8 cellular contexts compared by ENCODE assay signal in genomic region chr10:71812016-71812912, GRCh38. TPM values are rescaled to one million over a fixed set of nuclear protein-coding genes. Genes with fewer than 3 reads are reported as not detected.
A peak's percentile ranks its signal among the peaks of the same experiment; 100 is the strongest.
DNase-seq lines count a peak whose midpoint lies in the region; ATAC-seq and TF ChIP-seq lines count a peak whose summit lies in the region.

No MANE protein-coding gene starts in this region.

- peaks cover 8% of the 10 kb centered on the region; the same call in 1 of the 2 replicates for H3K36me3 ChIP-seq in Caco-2 (ENCODE audit: control insufficient read depth, insufficient read depth, low read length)

- H3K36me3 Mint-ChIP-seq in Caco-2 (ENCODE audit: insufficient read depth, unreplicated experiment) = peaks cover 75% of the 10 kb centered on the region
- peaks cover 5% of the 10 kb centered on the region for H3K36me3 Mint-ChIP-seq in activated CD4-positive, alpha-beta memory T cell treated with anti-CD3 and anti-CD28 coated beads, Interleukin-2, amount 10 ng/mL, durations not matched to agents 7 days and 5 days (ENCODE audit: low read depth)
- peaks cover 23% of the 10 kb centered on the region for H3K36me3 Mint-ChIP-seq in effector memory CD8-positive, alpha-beta T cell (ENCODE audit: insufficient read depth)

- peak; percentile 97 for ATAC-seq in effector memory CD8-positive, alpha-beta T cell (replicated peaks)
- no peak for ATAC-seq in HG03378 (IDR thresholded peaks at IDR 0.05; ENCODE audit: unreplicated experiment)

- POLR2A ChIA-PET in Caco-2 (lab: Charles Lee) = interaction anchor here (1.0 kb wide), 1 partner anchor 39 kb away, joined by 6 read pairs; the partner anchor contains the start of gene PSAP
- POLR2A ChIA-PET in activated CD4-positive, alpha-beta memory T cell treated with anti-CD3 and anti-CD28 coated beads, Interleukin-2, amount 10 ng/mL, durations not matched to agents 7 days and 5 days (lab: Charles Lee) = interaction anchor here (0.6 to 1.0 kb wide), 2 partner anchors 39 to 95 kb away, joined by 3 to 4 read pairs; partner anchors contain the start of gene VSIR

- H3K27ac Mint-ChIP-seq in Caco-2 (ENCODE audit: unreplicated experiment) = no peak overlapping the region
- no peak overlapping the region for H3K27ac Mint-ChIP-seq in activated CD4-positive, alpha-beta memory T cell treated with anti-CD3 and anti-CD28 coated beads, Interleukin-2, amount 10 ng/mL, durations not matched to agents 7 days and 5 days
- H3K27ac Mint-ChIP-seq in effector memory CD8-positive, alpha-beta T cell = no peak overlapping the region

- H3K4me1 Mint-ChIP-seq in Caco-2 (ENCODE audit: low read depth, unreplicated experiment) = peaks cover 7% of the 10 kb centered on the region
- H3K4me1 Mint-ChIP-seq in activated CD4-positive, alpha-beta memory T cell treated with anti-CD3 and anti-CD28 coated beads, Interleukin-2, amount 10 ng/mL, durations not matched to agents 7 days and 5 days = no peaks in the 10 kb centered on the region
- H3K4me1 Mint-ChIP-seq in effector memory CD8-positive, alpha-beta T cell (ENCODE audit: low read depth in 2 of 2) = no peaks in the 10 kb centered on the region

- intact Hi-C loops in Caco-2 (cut with micrococcal nuclease; ENCODE audit: unreplicated experiment) = loop anchor here (1.0 to 5.0 kb wide), 2 partner anchors 84 to 105 kb away; no protein-coding TSS in a partner anchor

- CTCF ChIA-PET in Caco-2 (lab: Charles Lee) = interaction anchor here (0.5 to 2.2 kb wide), 15 partner anchors 17 to 496 kb away, joined by 3 to 15 read pairs (median 3); partner anchors contain the start of gene PSAP
- CTCF ChIA-PET in activated CD4-positive, alpha-beta memory T cell treated with anti-CD3 and anti-CD28 coated beads, Interleukin-2, amount 10 ng/mL, durations not matched to agents 7 days and 5 days (lab: Charles Lee) = interaction anchor here (0.5 to 3.2 kb wide), 25 partner anchors 10 to 497 kb away, joined by 3 to 15 read pairs (median 4); partner anchors contain the start of gene VSIR

- no TSS peak for BruUV-seq in Caco-2 (replicated peaks; lab: Mats Ljungman, UMichigan)

- no peaks in the 10 kb centered on the region for H3K9me3 ChIP-seq in Caco-2

- H3K27me3 ChIP-seq in Caco-2 (replicated peaks; ENCODE audit: control insufficient read depth, insufficient read depth, low read length) = no peaks in the 10 kb centered on the region

- no peaks in the 10 kb centered on the region for H3K9me3 Mint-ChIP-seq in Caco-2 (ENCODE audit: unreplicated experiment)
- H3K9me3 Mint-ChIP-seq in activated CD4-positive, alpha-beta memory T cell treated with anti-CD3 and anti-CD28 coated beads, Interleukin-2, amount 10 ng/mL, durations not matched to agents 7 days and 5 days = no peaks in the 10 kb centered on the region
- no peaks in the 10 kb centered on the region for H3K9me3 Mint-ChIP-seq in effector memory CD8-positive, alpha-beta T cell

- peak; percentile 98 for TF ChIP-seq CTCF in Caco-2 (IDR thresholded peaks at IDR 0.05; ENCODE audit: insufficient read depth in 1 of 2, low read depth in 1 of 2, low read length in 1 of 2, severe bottlenecking in 1 of 2, unreplicated experiment in 1 of 2)

- H3K4me3 ChIP-seq in Caco-2 (ENCODE audit: low read depth, low read length) = no peak overlapping the region

- no peak overlapping the region for H3K4me3 Mint-ChIP-seq in Caco-2 (ENCODE audit: unreplicated experiment)
- no peak overlapping the region for H3K4me3 Mint-ChIP-seq in activated CD4-positive, alpha-beta memory T cell treated with anti-CD3 and anti-CD28 coated beads, Interleukin-2, amount 10 ng/mL, durations not matched to agents 7 days and 5 days
- no peak overlapping the region for H3K4me3 Mint-ChIP-seq in effector memory CD8-positive, alpha-beta T cell

- H3K27me3 Mint-ChIP-seq in Caco-2 (ENCODE audit: insufficient read depth, unreplicated experiment) = no peaks in the 10 kb centered on the region
- peaks cover 1% of the 10 kb centered on the region for H3K27me3 Mint-ChIP-seq in activated CD4-positive, alpha-beta memory T cell treated with anti-CD3 and anti-CD28 coated beads, Interleukin-2, amount 10 ng/mL, durations not matched to agents 7 days and 5 days
- H3K27me3 Mint-ChIP-seq in effector memory CD8-positive, alpha-beta T cell = no peaks in the 10 kb centered on the region

- H3K4me1 ChIP-seq in Caco-2 = no peaks in the 10 kb centered on the region

- peak; percentile 74 to 91 for DNase-seq in Caco-2
- DNase-seq in GOT3 (lab: John Stamatoyannopoulos, UW) = peak; percentile 13
- DNase-seq in NCI-H460 (ENCODE audit: extremely low read depth, low read depth) = peak; percentile 42
- DNase-seq in activated CD4-positive, alpha-beta memory T cell treated with anti-CD3 and anti-CD28 coated beads, Interleukin-2, amount 10 ng/mL, durations not matched to agents 7 days and 5 days = peak; percentile 81
- peak; percentile 75 to 76 (median 75) for DNase-seq in effector memory CD8-positive, alpha-beta T cell
- peak; percentile 81 for DNase-seq in midbrain (lab: John Stamatoyannopoulos, UW)
- peak; percentile 90 for DNase-seq in stimulated activated CD8-positive, alpha-beta memory T cell treated with anti-CD3 and anti-CD28 coated beads, Interleukin-4, amount 100 ng/mL, for 48 hours

RNA-seq across cellular contexts. Expression of gene PSAP, which starts 38.8 kb away (rescaled TPM):
- total RNA-seq in Caco-2 (2022) = 1,227 and 1,316 TPM in 2 replicates
- 546 and 648 TPM in 2 replicates for total RNA-seq in NCI-H460 (2014; rRNA removed; shearing (Covaris generic))
- polyA plus RNA-seq in NCI-H460 (2014; cell fraction: nucleus; rRNA removed) = 457 and 611 TPM in 2 replicates
- 100 to 1,000 TPM; 176 to 178 TPM for total RNA-seq in activated CD4-positive, alpha-beta memory T cell treated with anti-CD3 and anti-CD28 coated beads, Interleukin-2, amount 10 ng/mL, durations not matched to agents 7 days and 5 days

RNA-seq across cellular contexts. Expression of gene VSIR, which starts 38.9 kb away (rescaled TPM):
- total RNA-seq in Caco-2 (2022) = 41.9 and 44.0 TPM in 2 replicates
- 49.4 and 55.4 TPM in 2 replicates for total RNA-seq in NCI-H460 (2014; rRNA removed; shearing (Covaris generic))
- polyA plus RNA-seq in NCI-H460 (2014; cell fraction: nucleus; rRNA removed) = 11.6 and 24.7 TPM in 2 replicates
- 100 to 1,000 TPM; 109 TPM for total RNA-seq in activated CD4-positive, alpha-beta memory T cell treated with anti-CD3 and anti-CD28 coated beads, Interleukin-2, amount 10 ng/mL, durations not matched to agents 7 days and 5 days

Comparison
In these comparisons a context has a peak if more than half of its experiments do, and no peak if none do; other contexts are left out.
1. DNase-seq: peak in every context shown above with its lines; median percentile 90 in stimulated activated CD8-positive, alpha-beta memory T cell treated with anti-CD3 and anti-CD28 coated beads, Interleukin-4, amount 100 ng/mL, for 48 hours; 82 in Caco-2; 81 in activated CD4-positive, alpha-beta memory T cell treated with anti-CD3 and anti-CD28 coated beads, Interleukin-2, amount 10 ng/mL, durations not matched to agents 7 days and 5 days; 81 in midbrain; 75 in effector memory CD8-positive, alpha-beta T cell; 42 in NCI-H460; 13 in GOT3.